20 cellular contexts compared by ENCODE assay signal in genomic region chr7:98830972-98831548, GRCh38. TPM values are rescaled to one million over a fixed set of nuclear protein-coding genes. Genes with fewer than 3 reads are reported as not detected.
"Had no signal": no experiment of that assay in that cellular context is flagged by ENCODE, and none has a peak within 500 bp of the region (broad histone marks: within the 10 kb centered on the region; RNA-seq: fewer than 3 reads in every experiment).

No MANE protein-coding gene starts in this region.

- H3K27me3 ChIP-seq: gastrocnemius medialis, ovary, tibial artery had no signal

- H3K27ac Mint-ChIP-seq: naive thymus-derived CD8-positive, alpha-beta T cell; nephron progenitor cell; stimulated activated effector memory CD8-positive, alpha-beta T cell treated with anti-CD3 and anti-CD28 coated beads, Interleukin-12 subunit alpha, Interleukin-12 subunit beta, amount 100 ng/mL, for 72 hours; type B pancreatic cell had no signal

- ATAC-seq: gastrocnemius medialis; naive thymus-derived CD8-positive, alpha-beta T cell; psoas muscle; stimulated activated effector memory CD8-positive, alpha-beta T cell treated with anti-CD3 and anti-CD28 coated beads, Interleukin-12 subunit alpha, Interleukin-12 subunit beta, amount 100 ng/mL, for 72 hours had no signal

- H3K4me3 Mint-ChIP-seq: naive thymus-derived CD8-positive, alpha-beta T cell; nephron progenitor cell; stimulated activated effector memory CD8-positive, alpha-beta T cell treated with anti-CD3 and anti-CD28 coated beads, Interleukin-12 subunit alpha, Interleukin-12 subunit beta, amount 100 ng/mL, for 72 hours; type B pancreatic cell had no signal

- H3K4me3 ChIP-seq: dorsolateral prefrontal cortex, gastrocnemius medialis, left lung, lower lobe of right lung, ovary, psoas muscle, sigmoid colon, stomach, tibial artery had no signal

- H3K36me3 Mint-ChIP-seq: naive thymus-derived CD8-positive, alpha-beta T cell; stimulated activated effector memory CD8-positive, alpha-beta T cell treated with anti-CD3 and anti-CD28 coated beads, Interleukin-12 subunit alpha, Interleukin-12 subunit beta, amount 100 ng/mL, for 72 hours; type B pancreatic cell had no signal

- H3K36me3 ChIP-seq: gastrocnemius medialis, left lung, lower lobe of right lung, ovary, sigmoid colon, stomach, tibial artery had no signal

- DNase-seq: central memory CD4-positive, alpha-beta T cell; dorsolateral prefrontal cortex; gastrocnemius medialis; left lung; ovary; posterior cingulate gyrus; psoas muscle; sigmoid colon; stomach; tibial artery had no signal

- H3K4me1 ChIP-seq: left lung, lower lobe of right lung, psoas muscle had no signal

- FAIRE-seq: colon, keratinocyte had no signal

- H3K27ac ChIP-seq: dorsolateral prefrontal cortex, gastrocnemius medialis, left lung, lower lobe of right lung, ovary, psoas muscle, sigmoid colon, stomach, tibial artery had no signal

- H3K4me1 Mint-ChIP-seq: naive thymus-derived CD8-positive, alpha-beta T cell; nephron progenitor cell; stimulated activated effector memory CD8-positive, alpha-beta T cell treated with anti-CD3 and anti-CD28 coated beads, Interleukin-12 subunit alpha, Interleukin-12 subunit beta, amount 100 ng/mL, for 72 hours had no signal

- H3K9me3 ChIP-seq: gastrocnemius medialis, left lung, lower lobe of right lung, ovary, psoas muscle, sigmoid colon, stomach, tibial artery had no signal

- H3K9me3 Mint-ChIP-seq: naive thymus-derived CD8-positive, alpha-beta T cell; nephron progenitor cell; stimulated activated effector memory CD8-positive, alpha-beta T cell treated with anti-CD3 and anti-CD28 coated beads, Interleukin-12 subunit alpha, Interleukin-12 subunit beta, amount 100 ng/mL, for 72 hours; type B pancreatic cell had no signal

RNA-seq across cellular contexts. Expression of gene TMEM130, which starts 38.8 kb away (rescaled TPM):
- total RNA-seq: gastrocnemius medialis; glomerular endothelial cell; myocyte; naive thymus-derived CD8-positive, alpha-beta T cell; psoas muscle; subcutaneous adipose tissue had no signal
- polyA plus RNA-seq: keratinocyte; naive thymus-derived CD8-positive, alpha-beta T cell had no signal
